8 cellular contexts compared by ENCODE assay signal in the genomic region with DNA sequence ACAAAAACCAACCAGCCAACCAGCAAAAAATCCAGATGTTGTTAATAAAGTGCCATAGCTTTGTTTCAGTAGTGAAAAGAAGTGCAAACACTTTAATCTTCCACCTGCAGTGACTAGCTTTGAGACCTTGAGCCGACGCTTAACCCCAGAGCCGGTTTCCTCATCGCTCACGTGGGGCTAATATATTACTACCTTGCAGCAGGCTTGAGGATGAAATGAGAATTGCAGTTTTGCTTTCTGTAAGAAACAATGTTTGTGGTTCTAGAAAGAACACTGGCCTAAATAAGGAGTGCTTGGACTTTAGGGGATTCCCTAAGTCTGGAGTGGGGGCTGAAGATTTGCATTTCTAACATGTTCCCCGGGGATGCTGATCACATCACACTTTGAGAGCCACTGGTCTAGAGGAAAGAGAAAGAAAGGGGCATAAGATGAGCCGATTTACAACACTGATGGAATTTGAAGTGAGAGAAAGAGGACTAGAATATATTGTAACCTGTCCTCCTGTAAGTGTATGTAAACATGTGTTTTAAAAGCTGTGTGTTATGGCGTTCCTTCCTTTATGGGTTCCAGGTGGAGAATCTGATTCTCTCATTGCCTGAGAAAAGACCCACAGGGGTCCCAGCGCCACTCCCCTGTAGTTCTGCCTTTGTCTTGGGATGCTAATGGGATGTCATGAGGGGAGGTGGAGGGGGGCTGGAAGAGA. TPM values are rescaled to one million over a fixed set of nuclear protein-coding genes. Genes with fewer than 3 reads are reported as not detected.
DNase-seq lines count a peak whose midpoint lies in the region; ATAC-seq and TF ChIP-seq lines count a peak whose summit lies in the region.

No MANE protein-coding gene starts in this region.

- H3K4me3 Mint-ChIP-seq in Calu3 (ENCODE audit: low read depth, unreplicated experiment) = peak overlapping the region; percentile 91

- H4K20me1 ChIP-seq in mammary epithelial cell (ENCODE audit: insufficient read depth, low read length) = no peaks in the 10 kb centered on the region

- H3K9ac ChIP-seq in mammary epithelial cell (ENCODE audit: insufficient read depth, low read length) = peak overlapping the region; percentile 70

- TSS peak; percentile 59 for BruUV-seq in Calu3 (replicated peaks; lab: Mats Ljungman, UMichigan)
- BruUV-seq in mammary epithelial cell (replicated peaks; lab: Mats Ljungman, UMichigan) = TSS peak; percentile 45

- H3K27me3 ChIP-seq in SJSA1 (replicated peaks) (no peaks in the 10 kb centered on the region), mammary epithelial cell (ENCODE audit: insufficient read depth, low read length) (no peaks in the 10 kb centered on the region), layer of hippocampus (ENCODE audit: control insufficient read depth, insufficient read depth, low read length) (no peaks in the 10 kb centered on the region)

- 0% methylated on average over 9 of the region's 9 CpGs for WGBS in mammary epithelial cell (ENCODE audit: low coverage, missing lambda C conversion rate)

- H3K79me2 ChIP-seq in mammary epithelial cell (ENCODE audit: insufficient read depth, low read length) = peaks cover 54% of the 10 kb centered on the region

- peaks cover 51% of the 10 kb centered on the region for H3K4me1 Mint-ChIP-seq in Calu3 (ENCODE audit: low read depth, unreplicated experiment)

- no peaks in the 10 kb centered on the region for H3K9me3 ChIP-seq in SJSA1 (replicated peaks)
- H3K9me3 ChIP-seq in mammary epithelial cell (replicated peaks; ENCODE audit: insufficient read depth, low read length) = no peaks in the 10 kb centered on the region

- H2AFZ ChIP-seq in mammary epithelial cell (ENCODE audit: low read depth, low read length) = peak overlapping the region; percentile 97

- H3K9me3 Mint-ChIP-seq in Calu3 (ENCODE audit: low read depth, unreplicated experiment) = no peaks in the 10 kb centered on the region

- H3K4me3 ChIP-seq in SJSA1 (peak overlapping the region; percentile 88), mammary epithelial cell (replicated peaks in 1 of 3; ENCODE audit: insufficient read depth in 1 of 3, low read depth in 2 of 3, low read length in 3 of 3) (peak overlapping the region; percentile 88 to 94 (median 92))

- H3K36me3 Mint-ChIP-seq in Calu3 (ENCODE audit: insufficient read depth, unreplicated experiment) = peaks cover 31% of the 10 kb centered on the region

- DNase-seq in Calu3 = peak; percentile 18
- peak in 1 of 2 experiments; percentile 66 for DNase-seq in SJSA1 (ENCODE audit: low read depth in 1 of 2, low spot score in 2 of 2)
- DNase-seq in mammary epithelial cell = peak; percentile 68
- DNase-seq in stimulated activated CD4-positive, alpha-beta T cell treated with anti-CD3 and anti-CD28 coated beads, TNF-alpha, amount 100 ng/mL, for 24 hours (ENCODE audit: low read depth in 3 of 3) = peak in 2 of 3 experiments; percentile 8 to 25
- DNase-seq in anterior cingulate cortex (lab: John Stamatoyannopoulos, UW) = no peak

- peak overlapping the region; percentile 89 for H3K27ac Mint-ChIP-seq in Calu3 (ENCODE audit: unreplicated experiment)

- CTCF ChIA-PET in Calu3 (lab: Charles Lee) (interaction anchor here (0.7 to 1.1 kb wide), 2 partner anchors 70 to 86 kb away, joined by 3 to 4 read pairs; no protein-coding TSS in a partner anchor), mammary epithelial cell (lab: Charles Lee; ENCODE audit: low non-redundant PET) (no interaction called here)

- no peaks in the 10 kb centered on the region for H3K27me3 Mint-ChIP-seq in Calu3 (ENCODE audit: unreplicated experiment)

- dilution Hi-C loops in mammary epithelial cell (cut with HindIII; ENCODE audit: low sequenced_read_pairs) = no loop called here

- peaks cover 52% of the 10 kb centered on the region for H3K4me1 ChIP-seq in SJSA1 (replicated peaks)
- H3K4me1 ChIP-seq in mammary epithelial cell (ENCODE audit: insufficient read depth, low read length) = peaks cover 32% of the 10 kb centered on the region

- H3K36me3 ChIP-seq in SJSA1 = peaks cover 37% of the 10 kb centered on the region
- H3K36me3 ChIP-seq in mammary epithelial cell (ENCODE audit: insufficient read depth, low read length) = no peaks in the 10 kb centered on the region

- in situ Hi-C loops in mammary epithelial cell (cut with MboI; ENCODE audit: low sequenced_read_pairs in 2 of 2) = loop anchor here in 1 of 2 donors (10.0 kb wide), 1 partner anchor 63 kb away; no protein-coding TSS in a partner anchor

- no peak for TF ChIP-seq CTCF in Calu3 (IDR thresholded peaks at IDR 0.05; ENCODE audit: unreplicated experiment)
- peak; percentile 34 for TF ChIP-seq CTCF in mammary epithelial cell (conservative IDR thresholded peaks at IDR 0.05 in 1 of 2, IDR thresholded peaks at IDR 0.05 in 1 of 2; ENCODE audit: extremely low read depth in 1 of 2, insufficient read depth in 1 of 2, low read depth in 1 of 2, low read length in 2 of 2)

- H3K4me2 ChIP-seq in mammary epithelial cell (ENCODE audit: insufficient read depth, low read depth, low read length) = peak overlapping the region; percentile 84

- ATAC-seq in GM19372 (IDR thresholded peaks at IDR 0.05; ENCODE audit: low read depth, unreplicated experiment) = peak; percentile 89
- peak; percentile 97 for ATAC-seq in HG03378 (IDR thresholded peaks at IDR 0.05; ENCODE audit: unreplicated experiment)

- intact Hi-C loops in Calu3 (cut with micrococcal nuclease; ENCODE audit: unreplicated experiment) (loop anchor here (5.0 kb wide), 2 partner anchors 46 to 84 kb away; no protein-coding TSS in a partner anchor), mammary epithelial cell (cut with micrococcal nuclease) (loop anchor here (1.0 to 5.0 kb wide), 5 partner anchors 41 to 87 kb away; no protein-coding TSS in a partner anchor)

- H3K27ac ChIP-seq in SJSA1 (peak overlapping the region; percentile 72), mammary epithelial cell (ENCODE audit: insufficient read depth, low read depth, low read length) (peak overlapping the region; percentile 59), layer of hippocampus (ENCODE audit: low read depth, low read length) (peak overlapping the region; percentile 55)

RNA-seq across cellular contexts. Expression of a gene that starts 1.4 kb away (rescaled TPM):
- total RNA-seq in Calu3 (2022) = 33.7 and 43.6 TPM in 2 replicates
- 34.9 and 42.9 TPM in 2 replicates for total RNA-seq in SJSA1 (2014; rRNA removed; shearing (Covaris generic))
- total RNA-seq in mammary epithelial cell = 10 to 100 TPM; 17.3 to 30.6 TPM
- polyA plus RNA-seq in mammary epithelial cell = 3.7 TPM
- polyA minus RNA-seq in mammary epithelial cell = 7.7 TPM

Comparison
In these comparisons a context has a peak if more than half of its experiments do, and no peak if none do; other contexts are left out.
1. DNase-seq: peak in Calu3 (single experiment), mammary epithelial cell (single experiment) and stimulated activated CD4-positive, alpha-beta T cell treated with anti-CD3 and anti-CD28 coated beads, TNF-alpha, amount 100 ng/mL, for 24 hours (2 of 3); none in anterior cingulate cortex (0 of 58).
2. Peak in every context shown above with its lines, with median percentiles within 50 percentile points of each other: H3K27ac ChIP-seq.